Comparison of ENCODE assay signal across 5 cellular contexts in the genomic region with DNA sequence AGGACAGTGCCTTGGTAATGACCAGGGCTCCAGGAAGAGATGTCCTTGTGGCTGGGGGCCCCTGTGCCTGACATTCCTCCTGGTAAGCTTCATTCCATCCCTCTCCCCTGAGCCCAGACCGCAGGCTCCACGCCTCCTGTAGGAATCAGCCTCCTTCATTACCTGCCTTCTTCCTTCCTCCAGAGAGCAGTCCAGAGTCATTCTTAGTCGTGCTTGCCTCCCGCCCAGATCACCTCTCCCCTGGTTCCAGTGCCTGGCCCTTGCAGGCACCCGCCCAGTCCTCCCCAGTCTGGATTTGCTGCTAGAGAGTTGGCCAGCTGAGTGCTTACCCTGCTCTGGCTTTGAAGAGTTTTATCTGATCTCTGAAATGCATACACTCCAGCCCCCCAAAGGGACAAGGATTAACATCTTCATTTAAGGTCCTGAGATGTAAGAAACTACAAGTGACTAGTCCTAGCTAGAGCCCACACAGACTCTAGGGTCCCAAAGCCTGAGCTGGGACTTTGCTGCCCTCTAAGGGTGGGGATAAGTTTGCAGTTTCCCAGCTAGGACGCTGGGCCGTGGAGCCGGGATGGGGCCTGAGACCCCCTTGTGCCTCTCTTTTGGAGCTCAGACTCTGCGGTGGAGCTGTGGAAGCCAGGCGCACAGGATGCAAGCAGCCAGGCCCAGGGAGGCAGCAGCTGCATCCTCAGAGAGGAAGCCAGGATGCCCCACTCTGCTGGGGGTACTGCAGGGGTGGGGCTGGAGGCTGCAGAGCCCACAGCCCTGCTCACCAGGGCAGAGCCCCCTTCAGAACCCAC. TPM values are rescaled to one million over a fixed set of nuclear protein-coding genes. Genes with fewer than 3 reads are reported as not detected.
DNase-seq lines count a peak whose midpoint lies in the region; ATAC-seq and TF ChIP-seq lines count a peak whose summit lies in the region.

No MANE protein-coding gene starts in this region.

- no peak overlapping the region for H2BK12ac ChIP-seq in H9 (ENCODE audit: insufficient read length, low read depth, low read length)

- peak overlapping the region in 1 of 2 experiments; percentile 12; a peak in 3 of 5 replicates for H3K4me3 Mint-ChIP-seq in H9

- H2AFZ ChIP-seq in H9 (ENCODE audit: low read length) = no peak overlapping the region

- peaks cover 4% of the 10 kb centered on the region for H3K23me2 ChIP-seq in H9 (ENCODE audit: insufficient read length, low read depth, low read length, poor library complexity, severe bottlenecking)

- H3T11ph ChIP-seq in H9 (ENCODE audit: low read length) = no peak overlapping the region

- H3K4ac ChIP-seq in H9 (ENCODE audit: low read depth, low read length) = no peak overlapping the region

- no peak overlapping the region for H2AK5ac ChIP-seq in H9 (ENCODE audit: insufficient read length, low read length)

- H3K4me1 Mint-ChIP-seq in H9 = peaks cover 18 to 21% of the 10 kb centered on the region in 2 experiments

- H3K18ac ChIP-seq in H9 (ENCODE audit: insufficient read length, low read depth, low read length) = no peak overlapping the region

- H3K27ac ChIP-seq in H9 (ENCODE audit: insufficient read length, low read depth, low read length) (no peak overlapping the region), esophagus muscularis mucosa (replicated peaks in 1 of 4) (peak overlapping the region in 1 of 4 donors; percentile 73)

- WGBS in H9 (ENCODE audit: extremely low coverage, insufficient read length, low lambda C conversion rate) = no CpG with 5 or more reads among the region's 10 CpGs
- 52% methylated on average over 10 of the region's 10 CpGs for WGBS in esophagus muscularis mucosa

- no peak overlapping the region for H3K4me3 ChIP-seq in esophagus muscularis mucosa

- H3K27me3 ChIP-seq in H9 (ENCODE audit: insufficient read depth, low read length) (no peaks in the 10 kb centered on the region), esophagus muscularis mucosa (no peaks in the 10 kb centered on the region)

- no peak overlapping the region for H4K5ac ChIP-seq in H9 (ENCODE audit: insufficient read length, low read depth, low read length)

- H3K79me1 ChIP-seq in H9 (ENCODE audit: insufficient read depth, low read depth, low read length, poor library complexity, severe bottlenecking) = no peaks in the 10 kb centered on the region

- H3K36me3 Mint-ChIP-seq in H9 (ENCODE audit: insufficient read depth in 1 of 3, low read depth in 3 of 3) = peaks cover 0 to 2% (median 0%) of the 10 kb centered on the region in 3 experiments; a peak in 2 of 7 replicates

- no peak overlapping the region for H3K4me2 ChIP-seq in H9 (ENCODE audit: insufficient read depth, insufficient read length, low read length)

- no peak for TF ChIP-seq POLR2A in esophagus muscularis mucosa (IDR thresholded peaks at IDR 0.05; ENCODE audit: low read depth)

- ATAC-seq in SK-N-SH treated with all-trans-retinoic acid at 6 μM for 48 hours = peak; percentile 80

- no peaks in the 10 kb centered on the region; the same call in 1 of the 2 replicates for H3K27me3 Mint-ChIP-seq in H9 (ENCODE audit: low read depth)

- H2BK20ac ChIP-seq in H9 (ENCODE audit: low read depth, low read length, poor library complexity, severe bottlenecking) = no peak overlapping the region

- no peak overlapping the region for H3K56ac ChIP-seq in H9 (ENCODE audit: insufficient read length, low read depth, low read length)

- H2BK15ac ChIP-seq in H9 (ENCODE audit: low read depth, low read length) = no peak overlapping the region

- no peak overlapping the region for H2BK5ac ChIP-seq in H9 (ENCODE audit: insufficient read length, low read length)

- peak; percentile 82 for DNase-seq in H9
- DNase-seq in esophagus muscularis mucosa (ENCODE audit: extremely low spot score) = no peak
- DNase-seq in stimulated activated CD4-positive, alpha-beta T cell treated with anti-CD3 and anti-CD28 coated beads, Interleukin-4, amount 100 ng/mL, for 1 hour = peak; percentile 46
- no peak for DNase-seq in NCI-H2107 treated with DMSO at 0.1 percent for 48 hours (lab: John Stamatoyannopoulos, UW; ENCODE audit: unreplicated experiment)

- no peak overlapping the region for H3K9ac ChIP-seq in H9 (ENCODE audit: extremely low read depth, insufficient read length, low read length)

- no peak overlapping the region for H3K23ac ChIP-seq in H9 (ENCODE audit: insufficient read length, low read depth, low read length)

- H3K79me2 ChIP-seq in H9 (ENCODE audit: insufficient read depth, low read length) = no peaks in the 10 kb centered on the region

- H3K9me3 Mint-ChIP-seq in H9 = no peaks in the 10 kb centered on the region

- H4K91ac ChIP-seq in H9 (ENCODE audit: insufficient read length, low read depth, low read length) = no peak overlapping the region

- H4K20me1 ChIP-seq in H9 (ENCODE audit: control insufficient read depth, insufficient read depth, insufficient read length) = no peaks in the 10 kb centered on the region

- intact Hi-C loops in esophagus muscularis mucosa (cut with DNase I) = no loop called here

- peaks cover 0 to 30% (median 9%) of the 10 kb centered on the region in 4 donors for H3K36me3 ChIP-seq in esophagus muscularis mucosa

- peak overlapping the region; percentile 84 to 98 (median 92); a peak in 5 of 7 replicates for H3K27ac Mint-ChIP-seq in H9

- no peaks in the 10 kb centered on the region for H3K9me3 ChIP-seq in H9 (ENCODE audit: control insufficient read depth, low read depth, low read length)
- H3K9me3 ChIP-seq in esophagus muscularis mucosa = no peaks in the 10 kb centered on the region

- H2BK120ac ChIP-seq in H9 (ENCODE audit: low read depth, low read length, poor library complexity, severe bottlenecking) = no peak overlapping the region

- no peak overlapping the region for H4K8ac ChIP-seq in H9 (replicated peaks; ENCODE audit: insufficient read length, low read depth, low read length)

- H3K4me1 ChIP-seq in H9 (ENCODE audit: insufficient read depth, low read length) (no peaks in the 10 kb centered on the region; the same call in 1 of the 2 replicates), esophagus muscularis mucosa (peaks cover 46 to 56% (median 53%) of the 10 kb centered on the region in 4 donors)

- no peak for TF ChIP-seq EP300 in esophagus muscularis mucosa (IDR thresholded peaks at IDR 0.05)

- H3K14ac ChIP-seq in H9 (ENCODE audit: insufficient read depth, low read length) = no peak overlapping the region; the same call in 1 of the 2 replicates

- TF ChIP-seq CTCF in H9 (conservative IDR thresholded peaks at IDR 0.05) (peak; percentile 82), esophagus muscularis mucosa (IDR thresholded peaks at IDR 0.05) (peak; percentile 42 to 58 (median 52))

TF ChIP-seq in SK-N-SH treated with all-trans-retinoic acid at 6 μM for 48 hours, 23 proteins besides CTCF, POLR2A, EP300 and RAD21:
- no peak for TF ChIP-seq ZFP30 (CRISPR knock-in tag; IDR thresholded peaks at IDR 0.05)
- TF ChIP-seq OSR1 (CRISPR knock-in tag; IDR thresholded peaks at IDR 0.05) = no peak
- TF ChIP-seq TCF4 (CRISPR knock-in tag; IDR thresholded peaks at IDR 0.05; ENCODE audit: borderline replicate concordance) = no peak
- TF ChIP-seq TOX (CRISPR knock-in tag; IDR thresholded peaks at IDR 0.05; ENCODE audit: borderline replicate concordance) = no peak
- TF ChIP-seq, protein P1, sequence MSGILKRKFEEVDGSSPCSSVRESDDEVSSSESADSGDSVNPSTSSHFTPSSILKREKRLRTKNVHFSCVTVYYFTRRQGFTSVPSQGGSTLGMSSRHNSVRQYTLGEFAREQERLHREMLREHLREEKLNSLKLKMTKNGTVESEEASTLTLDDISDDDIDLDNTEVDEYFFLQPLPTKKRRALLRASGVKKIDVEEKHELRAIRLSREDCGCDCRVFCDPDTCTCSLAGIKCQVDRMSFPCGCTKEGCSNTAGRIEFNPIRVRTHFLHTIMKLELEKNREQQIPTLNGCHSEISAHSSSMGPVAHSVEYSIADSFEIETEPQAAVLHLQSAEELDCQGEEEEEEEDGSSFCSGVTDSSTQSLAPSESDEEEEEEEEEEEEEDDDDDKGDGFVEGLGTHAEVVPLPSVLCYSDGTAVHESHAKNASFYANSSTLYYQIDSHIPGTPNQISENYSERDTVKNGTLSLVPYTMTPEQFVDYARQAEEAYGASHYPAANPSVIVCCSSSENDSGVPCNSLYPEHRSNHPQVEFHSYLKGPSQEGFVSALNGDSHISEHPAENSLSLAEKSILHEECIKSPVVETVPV (CRISPR knock-in tag; IDR thresholded peaks at IDR 0.05) = no peak
- TF ChIP-seq ARNTL (CRISPR knock-in tag; IDR thresholded peaks at IDR 0.05; ENCODE audit: borderline replicate concordance, low read depth) = no peak
- no peak for TF ChIP-seq RARB (CRISPR knock-in tag; IDR thresholded peaks at IDR 0.05)
- no peak for TF ChIP-seq ZFP3 (CRISPR knock-in tag; IDR thresholded peaks at IDR 0.05)
- TF ChIP-seq, protein P2, sequence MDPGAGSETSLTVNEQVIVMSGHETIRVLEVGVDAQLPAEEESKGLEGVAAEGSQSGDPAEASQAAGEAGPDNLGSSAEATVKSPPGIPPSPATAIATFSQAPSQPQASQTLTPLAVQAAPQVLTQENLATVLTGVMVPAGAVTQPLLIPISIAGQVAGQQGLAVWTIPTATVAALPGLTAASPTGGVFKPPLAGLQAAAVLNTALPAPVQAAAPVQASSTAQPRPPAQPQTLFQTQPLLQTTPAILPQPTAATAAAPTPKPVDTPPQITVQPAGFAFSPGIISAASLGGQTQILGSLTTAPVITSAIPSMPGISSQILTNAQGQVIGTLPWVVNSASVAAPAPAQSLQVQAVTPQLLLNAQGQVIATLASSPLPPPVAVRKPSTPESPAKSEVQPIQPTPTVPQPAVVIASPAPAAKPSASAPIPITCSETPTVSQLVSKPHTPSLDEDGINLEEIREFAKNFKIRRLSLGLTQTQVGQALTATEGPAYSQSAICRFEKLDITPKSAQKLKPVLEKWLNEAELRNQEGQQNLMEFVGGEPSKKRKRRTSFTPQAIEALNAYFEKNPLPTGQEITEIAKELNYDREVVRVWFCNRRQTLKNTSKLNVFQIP (CRISPR knock-in tag; IDR thresholded peaks at IDR 0.05; ENCODE audit: borderline replicate concordance, low read depth) = no peak
- no peak for TF ChIP-seq ZNF70 (CRISPR knock-in tag; IDR thresholded peaks at IDR 0.05)
- TF ChIP-seq PPARA (CRISPR knock-in tag; IDR thresholded peaks at IDR 0.05; ENCODE audit: borderline replicate concordance) = no peak

RNA-seq across cellular contexts. Expression of a gene that starts 1.6 kb away (rescaled TPM):
- 25.2 and 26.3 TPM in 2 replicates for total RNA-seq in H9 (2021)
- total RNA-seq in esophagus muscularis mucosa = 10 to 100 TPM; 14.5 to 26.2 (median 18.1) TPM

RNA-seq across cellular contexts. Expression of a gene that starts 10.6 kb away (rescaled TPM):
- 36.9 and 41.0 TPM in 2 replicates for total RNA-seq in H9 (2021)
- total RNA-seq in esophagus muscularis mucosa = 10 to 100 TPM; 27.8 to 35.4 (median 32.7) TPM

RNA-seq across cellular contexts. Expression of a gene that starts 10.8 kb away (rescaled TPM):
- 29.3 and 29.5 TPM in 2 replicates for total RNA-seq in H9 (2021)
- total RNA-seq in esophagus muscularis mucosa = 10 to 100 TPM; 19.5 to 42.7 (median 28.6) TPM

RNA-seq across cellular contexts. Expression of a gene that starts 44.6 kb away (rescaled TPM):
- 65.0 and 67.0 TPM in 2 replicates for total RNA-seq in H9 (2021)
- 10 to 100 TPM; 22.6 to 37.8 (median 25.4) TPM for total RNA-seq in esophagus muscularis mucosa

Comparison
In these comparisons a context has a peak if more than half of its experiments do, and no peak if none do; other contexts are left out.
1. DNase-seq: peak in H9 (single experiment) and stimulated activated CD4-positive, alpha-beta T cell treated with anti-CD3 and anti-CD28 coated beads, Interleukin-4, amount 100 ng/mL, for 1 hour (single experiment); none in esophagus muscularis mucosa (single experiment) and NCI-H2107 treated with DMSO at 0.1 percent for 48 hours (single experiment).